Comparison of ENCODE assay signal across 1 cellular context in genomic region chr20:31968299-31969126, GRCh38.
TF ChIP-seq lines count a peak whose summit lies in the region.

No MANE protein-coding gene starts in this region.

TF ChIP-seq in HepG2, 621 proteins besides CTCF, POLR2A, EP300 and RAD21 (continued from another document and continues in another):
- peak; percentile 100 for TF ChIP-seq ZBED4 (CRISPR knock-in tag; IDR thresholded peaks at IDR 0.05; ENCODE audit: borderline replicate concordance)
- TF ChIP-seq MTF1 (CRISPR knock-in tag; IDR thresholded peaks at IDR 0.05), result peak; percentile 100
- no peak for TF ChIP-seq ATF7 (IDR thresholded peaks at IDR 0.05)
- TF ChIP-seq ATF7 (CRISPR knock-in tag; IDR thresholded peaks at IDR 0.05), result peak; percentile 99
- TF ChIP-seq ZNF703 (CRISPR knock-in tag; IDR thresholded peaks at IDR 0.05; ENCODE audit: borderline replicate concordance), result peak; percentile 100
- peak; percentile 100 for TF ChIP-seq ZBTB8A (CRISPR knock-in tag; IDR thresholded peaks at IDR 0.05; ENCODE audit: borderline replicate concordance, low read depth)
- TF ChIP-seq HNF4G (IDR thresholded peaks at IDR 0.05; ENCODE audit: borderline replicate concordance, low read depth, low read length), result no peak
- TF ChIP-seq HNF4G (CRISPR knock-in tag; IDR thresholded peaks at IDR 0.05; ENCODE audit: borderline replicate concordance, low read depth), result peak; percentile 100
- peak; percentile 100 for TF ChIP-seq PLSCR1 (CRISPR knock-in tag; IDR thresholded peaks at IDR 0.05; ENCODE audit: borderline replicate concordance)
- TF ChIP-seq ZNF549 (CRISPR knock-in tag; IDR thresholded peaks at IDR 0.05), result peak; percentile 100
- TF ChIP-seq ZNF558 (CRISPR knock-in tag; IDR thresholded peaks at IDR 0.05; ENCODE audit: borderline replicate concordance), result peak; percentile 100
- TF ChIP-seq SNAI1 (CRISPR knock-in tag; IDR thresholded peaks at IDR 0.05; ENCODE audit: borderline replicate concordance), result peak; percentile 100
- TF ChIP-seq SMAD3 (CRISPR knock-in tag; IDR thresholded peaks at IDR 0.05), result peak; percentile 100
- peak; percentile 99 for TF ChIP-seq RBAK (CRISPR knock-in tag; IDR thresholded peaks at IDR 0.05)
- TF ChIP-seq ZNF205 (CRISPR knock-in tag; IDR thresholded peaks at IDR 0.05), result peak; percentile 100
- peak; percentile 100 for TF ChIP-seq KAT8 (CRISPR knock-in tag; IDR thresholded peaks at IDR 0.05)
- TF ChIP-seq PHF21A (CRISPR knock-in tag; IDR thresholded peaks at IDR 0.05), result peak; percentile 99
- TF ChIP-seq SMARCE1 (IDR thresholded peaks at IDR 0.05; ENCODE audit: borderline replicate concordance), result no peak
- TF ChIP-seq ZNF503 (CRISPR knock-in tag; IDR thresholded peaks at IDR 0.05), result peak; percentile 100
- TF ChIP-seq ZNF329 (CRISPR knock-in tag; IDR thresholded peaks at IDR 0.05; ENCODE audit: low read depth), result peak; percentile 99
- peak; percentile 97 for TF ChIP-seq PRDM15 (CRISPR knock-in tag; IDR thresholded peaks at IDR 0.05)
- TF ChIP-seq ZFP36L1 (CRISPR knock-in tag; IDR thresholded peaks at IDR 0.05), result peak; percentile 100
- TF ChIP-seq ZNF276 (CRISPR knock-in tag; IDR thresholded peaks at IDR 0.05; ENCODE audit: low read depth), result peak; percentile 100
- TF ChIP-seq ZNF792 (CRISPR knock-in tag; IDR thresholded peaks at IDR 0.05), result peak; percentile 100
- TF ChIP-seq ZNF280B (CRISPR knock-in tag; IDR thresholded peaks at IDR 0.05; ENCODE audit: borderline replicate concordance), result peak; percentile 100
- peak; percentile 100 for TF ChIP-seq MLLT10 (CRISPR knock-in tag; IDR thresholded peaks at IDR 0.05)
- TF ChIP-seq CENPX (CRISPR knock-in tag; IDR thresholded peaks at IDR 0.05), result peak; percentile 100
- peak; percentile 100 for TF ChIP-seq ZNF704 (CRISPR knock-in tag; IDR thresholded peaks at IDR 0.05; ENCODE audit: borderline replicate concordance)
- TF ChIP-seq SKIL (CRISPR knock-in tag; IDR thresholded peaks at IDR 0.05; ENCODE audit: borderline replicate concordance), result peak; percentile 100
- TF ChIP-seq ZNF678 (CRISPR knock-in tag; IDR thresholded peaks at IDR 0.05), result peak; percentile 100
- TF ChIP-seq FOXK2 (IDR thresholded peaks at IDR 0.05), result no peak
- TF ChIP-seq ZNF841 (CRISPR knock-in tag; IDR thresholded peaks at IDR 0.05; ENCODE audit: borderline replicate concordance), result peak; percentile 100
- peak; percentile 100 for TF ChIP-seq ZMAT3 (CRISPR knock-in tag; conservative IDR thresholded peaks at IDR 0.05)
- peak; percentile 99 for TF ChIP-seq ZNF768 (CRISPR knock-in tag; IDR thresholded peaks at IDR 0.05)
- TF ChIP-seq NR2C2 (CRISPR knock-in tag; IDR thresholded peaks at IDR 0.05; ENCODE audit: borderline replicate concordance), result peak; percentile 93
- peak; percentile 97 for TF ChIP-seq PHF8 (CRISPR knock-in tag; IDR thresholded peaks at IDR 0.05)
- no peak for TF ChIP-seq ZNF207 (IDR thresholded peaks at IDR 0.05; ENCODE audit: borderline replicate concordance)
- 0 out of 2 replicates have a peak, but pooled peaks have one; percentile 86 for TF ChIP-seq HMGA1 (CRISPR knock-in tag; conservative IDR thresholded peaks at IDR 0.05)
- no peak; the same call in 1 of the 2 replicates for TF ChIP-seq MBNL3 (CRISPR knock-in tag; conservative IDR thresholded peaks at IDR 0.05)
- peak; percentile 100 for TF ChIP-seq ATAD3A (CRISPR knock-in tag; IDR thresholded peaks at IDR 0.05)
- peak; percentile 100 for TF ChIP-seq ELF3 (CRISPR knock-in tag; IDR thresholded peaks at IDR 0.05)
- peak; percentile 100 for TF ChIP-seq ZC3H4 (CRISPR knock-in tag; IDR thresholded peaks at IDR 0.05; ENCODE audit: borderline replicate concordance)
- peak; percentile 98 for TF ChIP-seq UBTF (CRISPR knock-in tag; IDR thresholded peaks at IDR 0.05)
